19 cellular contexts compared by ENCODE assay signal in the genomic region with DNA sequence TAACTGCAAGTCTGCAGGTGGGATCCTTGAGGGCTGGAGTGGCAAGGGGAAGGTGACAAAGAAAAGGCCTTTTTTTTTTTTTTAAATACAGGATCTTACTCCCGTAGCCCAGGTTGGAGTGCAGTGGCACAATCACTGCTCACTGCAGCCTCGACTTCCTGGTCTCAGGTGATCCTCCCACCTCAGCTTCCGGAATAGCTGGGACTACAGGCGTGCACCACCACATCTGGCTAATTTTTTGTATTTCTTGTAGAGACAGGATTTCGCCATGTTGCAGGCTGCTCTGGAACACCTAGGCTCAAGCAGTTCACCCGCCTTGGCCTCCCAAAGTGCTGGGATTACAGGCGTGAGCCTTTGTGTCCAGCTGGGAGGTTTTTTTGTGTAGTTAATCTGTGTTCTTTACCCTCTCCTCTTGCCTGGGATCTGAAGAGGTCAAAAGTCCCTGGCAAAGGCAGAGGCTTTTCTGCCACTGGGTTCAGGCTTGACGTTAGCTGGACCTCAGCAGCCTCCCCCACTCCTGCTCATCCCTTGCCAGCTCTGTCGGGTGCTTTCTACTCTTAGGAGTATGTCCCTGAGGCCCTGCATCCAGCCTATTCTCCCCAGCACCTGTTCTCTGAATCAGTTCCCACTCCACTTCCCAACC. TPM values are rescaled to one million over a fixed set of nuclear protein-coding genes. Genes with fewer than 3 reads are reported as not detected.
DNase-seq lines count a peak whose midpoint lies in the region; ATAC-seq and TF ChIP-seq lines count a peak whose summit lies in the region.
"Had no signal": no experiment of that assay in that cellular context is flagged by ENCODE, and none has a peak within 500 bp of the region (broad histone marks: within the 10 kb centered on the region; RNA-seq: fewer than 3 reads in every experiment).

No MANE protein-coding gene starts in this region.

- H3K27me3 Mint-ChIP-seq in CD8-positive, alpha-beta T cell (ENCODE audit: low read depth), result no peaks in the 10 kb centered on the region
- H3K27me3 Mint-ChIP-seq in naive thymus-derived CD8-positive, alpha-beta T cell, result no peaks in the 10 kb centered on the region

- TF ChIP-seq CTCF in CD8-positive, alpha-beta T cell (IDR thresholded peaks at IDR 0.05), result no peak

- no peak for DNase-seq in CD8-positive, alpha-beta T cell
- peak; percentile 58 for DNase-seq in central memory CD4-positive, alpha-beta T cell
- no peak for DNase-seq in naive thymus-derived CD8-positive, alpha-beta T cell
- no peak for DNase-seq in COLO668 (lab: John Stamatoyannopoulos, UW; ENCODE audit: unreplicated experiment)
- DNase-seq: activated gamma-delta T cell, AML-193, DMS53, left colon, NCI-H1092 treated with DMSO at 0.1 percent for 48 hours, NCI-H82 had no signal

- peaks cover 69% of the 10 kb centered on the region for H3K4me1 Mint-ChIP-seq in CD8-positive, alpha-beta T cell (ENCODE audit: low read depth)
- peaks cover 38 to 78% (median 73%) of the 10 kb centered on the region in 4 donors for H3K4me1 Mint-ChIP-seq in naive thymus-derived CD8-positive, alpha-beta T cell

- H3K4me1 ChIP-seq in BLaER1 treated with 17β-estradiol and CSF1 and Interleukin-3, amounts not matched to agents 10 nM and 100 nM, result peaks cover 47 to 80% (median 74%) of the 10 kb centered on the region in 10 experiments
- peaks cover 36% of the 10 kb centered on the region for H3K4me1 ChIP-seq in CD8-positive, alpha-beta T cell (ENCODE audit: insufficient read depth, low read length)

- POLR2A ChIA-PET in CD8-positive, alpha-beta T cell (lab: Charles Lee), result interaction anchor here (1.2 to 1.6 kb wide), 2 partner anchors 9 to 58 kb away, joined by 3 to 7 read pairs; no protein-coding TSS in a partner anchor
- POLR2A ChIA-PET in naive thymus-derived CD8-positive, alpha-beta T cell (lab: Charles Lee), result interaction anchor here (1.2 to 11.0 kb wide), 3 partner anchors 10 to 66 kb away, joined by 3 to 122 read pairs (median 10); no protein-coding TSS in a partner anchor

- H3K4me2 ChIP-seq in BLaER1 treated with 17β-estradiol and CSF1 and Interleukin-3, amounts not matched to agents 10 nM and 100 nM, result peak overlapping the region in 9 of 11 experiments; percentile 92 to 99 (median 98); a peak in 17 of 22 replicates

- H4K20me1 ChIP-seq in BLaER1 treated with 17β-estradiol and CSF1 and Interleukin-3, amounts not matched to agents 10 nM and 100 nM, result peaks cover 3 to 83% (median 79%) of the 10 kb centered on the region in 11 experiments; a peak in 20 of 22 replicates

- CTCF ChIA-PET in CD8-positive, alpha-beta T cell (lab: Charles Lee), result interaction anchor here (1.1 to 3.3 kb wide), 5 partner anchors 9 to 85 kb away, joined by 3 to 10 read pairs (median 6); no protein-coding TSS in a partner anchor

- H3K36me3 ChIP-seq in BLaER1 treated with 17β-estradiol and CSF1 and Interleukin-3, amounts not matched to agents 10 nM and 100 nM, result peaks cover 0 to 86% (median 63%) of the 10 kb centered on the region in 11 experiments; a peak in 17 of 22 replicates
- H3K36me3 ChIP-seq in CD8-positive, alpha-beta T cell (ENCODE audit: insufficient read depth, low read length), result no peaks in the 10 kb centered on the region

- intact Hi-C loops in CD8-positive, alpha-beta T cell (cut with DNase I, micrococcal nuclease), result no loop called here

- H3K4me3 ChIP-seq in BLaER1 treated with 17β-estradiol and CSF1 and Interleukin-3, amounts not matched to agents 10 nM and 100 nM, result peak overlapping the region in 3 of 10 experiments; percentile 10 to 40 (median 18); a peak in 5 of 20 replicates
- H3K4me3 ChIP-seq in CD8-positive, alpha-beta T cell (ENCODE audit: low read depth, low read length), result no peak overlapping the region
- H3K4me3 ChIP-seq: K562 had no signal

- H3K27me3 ChIP-seq in BLaER1 treated with 17β-estradiol and CSF1 and Interleukin-3, amounts not matched to agents 10 nM and 100 nM, result peaks cover 0 to 9% (median 0%) of the 10 kb centered on the region in 11 experiments; a peak in 2 of 22 replicates
- no peaks in the 10 kb centered on the region for H3K27me3 ChIP-seq in CD8-positive, alpha-beta T cell (ENCODE audit: insufficient read depth, low read length)

- H3K9ac ChIP-seq in BLaER1 treated with 17β-estradiol and CSF1 and Interleukin-3, amounts not matched to agents 10 nM and 100 nM, result peak overlapping the region in 5 of 11 experiments; percentile 26 to 99 (median 96); a peak in 7 of 22 replicates

- peaks cover 21% of the 10 kb centered on the region for H3K36me3 Mint-ChIP-seq in CD8-positive, alpha-beta T cell
- H3K36me3 Mint-ChIP-seq in naive thymus-derived CD8-positive, alpha-beta T cell, result peaks cover 0 to 33% (median 4%) of the 10 kb centered on the region in 3 donors
- H3K36me3 Mint-ChIP-seq: brain had no signal

- no peak overlapping the region for H3K4me3 Mint-ChIP-seq in CD8-positive, alpha-beta T cell
- peak overlapping the region in 9 of 10 donors; percentile 7 to 96 (median 55) for H3K4me3 Mint-ChIP-seq in naive thymus-derived CD8-positive, alpha-beta T cell
- H3K4me3 Mint-ChIP-seq: brain; T-helper 1 cell treated with Interleukin-12 subunit alpha and Interleukin-12 subunit beta and Interleukin-4 antibody, amounts not matched to agents 30 μg/mL and 1 μg/mL, for 36 hours had no signal

- no peak for ATAC-seq in CD8-positive, alpha-beta T cell
- ATAC-seq in naive thymus-derived CD8-positive, alpha-beta T cell, result no peak
- ATAC-seq in GM18873 (IDR thresholded peaks at IDR 0.05; ENCODE audit: low FRiP score, unreplicated experiment) (no peak), GM19324 (IDR thresholded peaks at IDR 0.05; ENCODE audit: low FRiP score, unreplicated experiment) (no peak), GM19328 (IDR thresholded peaks at IDR 0.05; ENCODE audit: unreplicated experiment) (no peak)
- ATAC-seq: K562, left colon had no signal

- no peaks in the 10 kb centered on the region for H3K9me3 Mint-ChIP-seq in CD8-positive, alpha-beta T cell
- no peaks in the 10 kb centered on the region for H3K9me3 Mint-ChIP-seq in naive thymus-derived CD8-positive, alpha-beta T cell
- H3K9me3 Mint-ChIP-seq: brain; T-helper 1 cell treated with Interleukin-12 subunit alpha and Interleukin-12 subunit beta and Interleukin-4 antibody, amounts not matched to agents 30 μg/mL and 1 μg/mL, for 36 hours had no signal

- H3K27ac Mint-ChIP-seq in CD8-positive, alpha-beta T cell, result peak overlapping the region; percentile 88
- H3K27ac Mint-ChIP-seq in naive thymus-derived CD8-positive, alpha-beta T cell, result peak overlapping the region; percentile 21 to 94 (median 88)
- H3K27ac Mint-ChIP-seq: progenitor cell of endocrine pancreas; T-helper 1 cell treated with Interleukin-12 subunit alpha and Interleukin-12 subunit beta and Interleukin-4 antibody, amounts not matched to agents 30 μg/mL and 1 μg/mL, for 36 hours had no signal

- peak overlapping the region in 2 of 11 experiments; percentile 15 to 23; a peak in 2 of 22 replicates for H3K27ac ChIP-seq in BLaER1 treated with 17β-estradiol and CSF1 and Interleukin-3, amounts not matched to agents 10 nM and 100 nM
- H3K27ac ChIP-seq in CD8-positive, alpha-beta T cell (ENCODE audit: low read depth, low read length), result no peak overlapping the region
- H3K27ac ChIP-seq: HL-60 had no signal

- H3K9me3 ChIP-seq in BLaER1 treated with 17β-estradiol and CSF1 and Interleukin-3, amounts not matched to agents 10 nM and 100 nM (replicated peaks in 1 of 11), result no peaks in the 10 kb centered on the region
- no peaks in the 10 kb centered on the region for H3K9me3 ChIP-seq in CD8-positive, alpha-beta T cell (ENCODE audit: low read length)

RNA-seq across cellular contexts. Expression of gene IL6R, which starts 5.2 kb away (rescaled TPM):
- 10 to 100 TPM in 1 of 2 experiments, 1 to 10 TPM in 1; 10.0 to 12.0 TPM for total RNA-seq in CD8-positive, alpha-beta T cell
- 10 to 100 TPM; 44.4 to 49.9 TPM for total RNA-seq in naive thymus-derived CD8-positive, alpha-beta T cell
- polyA plus RNA-seq in naive thymus-derived CD8-positive, alpha-beta T cell, result 10 to 100 TPM; 20.1 to 44.1 (median 28.4) TPM
